In the genomic region with DNA sequence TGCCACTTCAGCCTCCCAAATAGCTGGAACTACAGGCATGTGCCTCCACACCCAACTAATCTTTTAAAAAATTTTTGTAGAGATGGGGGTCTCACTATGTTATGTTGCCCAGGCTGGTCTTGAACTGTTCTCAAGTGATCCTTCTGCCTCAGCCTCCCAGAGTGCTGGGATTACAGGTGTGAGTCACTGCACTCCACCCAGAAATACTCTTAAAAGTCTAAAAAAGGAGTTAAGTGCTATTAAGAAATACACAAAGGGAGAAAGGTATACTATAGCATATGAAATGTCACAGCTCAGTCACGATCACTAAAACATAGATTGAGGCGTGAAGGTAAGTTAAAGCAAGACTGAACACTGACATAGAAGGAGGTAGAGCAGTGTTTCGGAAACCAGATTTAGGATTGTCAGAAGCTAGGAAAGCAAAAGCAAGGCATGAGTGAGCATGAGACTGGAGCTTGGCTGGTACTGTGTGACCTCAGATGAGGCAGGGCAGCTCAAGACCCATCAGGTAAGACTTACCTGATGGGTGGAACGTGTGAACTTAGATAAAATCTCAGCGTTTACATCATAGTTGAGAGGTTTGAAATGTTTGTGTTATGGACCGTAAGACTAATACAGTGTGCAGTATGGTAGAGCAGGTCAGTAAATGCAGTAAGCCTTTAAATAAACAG, we compare ENCODE assay signal across 22 cellular contexts. TPM values are rescaled to one million over a fixed set of nuclear protein-coding genes. Genes with fewer than 3 reads are reported as not detected.
DNase-seq lines count a peak whose midpoint lies in the region; ATAC-seq and TF ChIP-seq lines count a peak whose summit lies in the region.
"Had no signal": no experiment of that assay in that cellular context is flagged by ENCODE, and none has a peak within 500 bp of the region (broad histone marks: within the 10 kb centered on the region; RNA-seq: fewer than 3 reads in every experiment).

No MANE protein-coding gene starts in this region.

- no TSS peak for BruUV-seq in PC-9 (replicated peaks; lab: Mats Ljungman, UMichigan)

- H3K4me1 ChIP-seq in PC-9 (replicated peaks; ENCODE audit: insufficient read depth) (peaks cover 48% of the 10 kb centered on the region), thyroid gland (peaks cover 7 to 14% of the 10 kb centered on the region in 2 donors)

- no peaks in the 10 kb centered on the region; the same call in 1 of the 2 replicates for H3K36me3 ChIP-seq in PC-9 (ENCODE audit: low read depth)
- no peaks in the 10 kb centered on the region for H3K36me3 ChIP-seq in thyroid gland
- H3K36me3 ChIP-seq: upper lobe of left lung had no signal

- peak in 1 of 2 donors; percentile 24 for TF ChIP-seq POLR2A in thyroid gland (IDR thresholded peaks at IDR 0.05)

- H3K9me3 ChIP-seq in PC-9 (ENCODE audit: insufficient read depth, low read depth) (no peaks in the 10 kb centered on the region), thyroid gland (no peaks in the 10 kb centered on the region)
- H3K9me3 ChIP-seq: heart right ventricle, upper lobe of left lung had no signal

- no peak overlapping the region for H2AFZ ChIP-seq in PC-9

- intact Hi-C loops in PC-9 (cut with micrococcal nuclease; ENCODE audit: unreplicated experiment) = loop anchor here (10.0 kb wide), 1 partner anchor 736 kb away; no protein-coding TSS in a partner anchor
- intact Hi-C loops in left colon (cut with DNase I, micrococcal nuclease) = no loop called here
- intact Hi-C loops in thyroid gland (cut with DNase I) = no loop called here

- no peak overlapping the region for H3K4me3 ChIP-seq in PC-9
- H3K4me3 ChIP-seq in thyroid gland (replicated peaks in 1 of 3) = no peak overlapping the region
- H3K4me3 ChIP-seq: heart right ventricle, SK-N-MC, upper lobe of left lung had no signal

- POLR2A ChIA-PET in PC-9 (lab: Charles Lee; ENCODE audit: unreplicated experiment) = interaction anchor here (1.0 kb wide), 1 partner anchor 9 kb away, joined by 8 read pairs; a partner anchor contains a TSS

- H4K20me1 ChIP-seq in PC-9 (ENCODE audit: insufficient read depth) = no peaks in the 10 kb centered on the region

- peak overlapping the region; percentile 78 for H3K27ac ChIP-seq in PC-9
- peak overlapping the region; percentile 60 to 80 (median 72) for H3K27ac ChIP-seq in thyroid gland
- H3K27ac ChIP-seq: heart right ventricle, SK-N-MC, upper lobe of left lung had no signal

- H3K4me2 ChIP-seq in PC-9 = peak overlapping the region; percentile 46

- DNase-seq in NCI-H82 (lab: John Stamatoyannopoulos, UW) (peak; percentile 33), NCI-H82 treated with DMSO at 0.1 percent for 48 hours (lab: John Stamatoyannopoulos, UW; ENCODE audit: unreplicated experiment) (no peak), PC-9 (peak; percentile 43 to 90), left colon (no peak), thyroid gland (peak; percentile 67 to 74), HPDE6-E6E7 (ENCODE audit: extremely low spot score) (no peak), NOMO-1 (lab: John Stamatoyannopoulos, UW; ENCODE audit: unreplicated experiment in 2 of 2) (no peak)
- DNase-seq: activated CD4-positive, alpha-beta T cell treated with anti-CD3 and anti-CD28 coated beads for 4 hours; activated gamma-delta T cell treated with Interleukin-2 at 50 U/mL for 16 hours; activated T-cell treated with anti-CD3 and anti-CD28 coated beads, Interleukin-2, amount 50 U/mL, for 24 hours; effector CD4-positive, alpha-beta T cell; GF-D8; heart right ventricle; Kasumi-1; left ventricle myocardium superior; NCI-H1092; NCI-H1930; NCI-H226; T-helper 2 cell had no signal

- CTCF ChIA-PET in PC-9 (lab: Charles Lee) = interaction anchor here (0.7 kb wide), 1 partner anchor 90 kb away, joined by 12 read pairs; no protein-coding TSS in a partner anchor

- TF ChIP-seq CTCF in PC-9 (conservative IDR thresholded peaks at IDR 0.05) (no peak), thyroid gland (IDR thresholded peaks at IDR 0.05) (no peak)

- H3F3A ChIP-seq in PC-9 (ENCODE audit: insufficient read depth, low read depth) = peaks cover 46% of the 10 kb centered on the region

- H3K27me3 ChIP-seq in PC-9 (ENCODE audit: insufficient read depth, low read depth) = no peaks in the 10 kb centered on the region
- no peaks in the 10 kb centered on the region for H3K27me3 ChIP-seq in thyroid gland
- H3K27me3 ChIP-seq: heart right ventricle, upper lobe of left lung had no signal

- H3K79me2 ChIP-seq in PC-9 (ENCODE audit: low read depth) = peaks cover 95% of the 10 kb centered on the region

- ATAC-seq in left colon = peak; percentile 35
- ATAC-seq in HG02588 (IDR thresholded peaks at IDR 0.05; ENCODE audit: unreplicated experiment) = no peak
- ATAC-seq: heart right ventricle, left ventricle myocardium superior had no signal

- H3K9me2 ChIP-seq in PC-9 (ENCODE audit: insufficient read depth) = no peaks in the 10 kb centered on the region

- WGBS in thyroid gland, 2 donors = 40 to 54% methylated on average over 6 of the region's 6 CpGs

RNA-seq across cellular contexts. Expression of a gene that starts 9.2 kb away (rescaled TPM):
- 21.8 and 24.8 TPM in 2 replicates for total RNA-seq in PC-9 (2021)
- 10 to 100 TPM; 38.6 to 51.4 TPM for total RNA-seq in left colon
- 10 to 100 TPM; 14.8 to 22.2 (median 17.9) TPM for total RNA-seq in thyroid gland

RNA-seq across cellular contexts. Expression of a gene that starts 49.1 kb away (rescaled TPM):
- total RNA-seq in PC-9 (2021) (5.6 and 6.8 TPM in 2 replicates), left colon (100 to 1,000 TPM; 109 to 147 TPM), thyroid gland (10 to 100 TPM; 31.2 to 45.4 (median 41.5) TPM)

Comparison
In these comparisons a context has a peak if more than half of its experiments do, and no peak if none do; other contexts are left out.
1. DNase-seq: peak in NCI-H82 (single experiment), PC-9 (2 of 2) and thyroid gland (2 of 2); none in NCI-H82 treated with DMSO at 0.1 percent for 48 hours (single experiment), left colon (0 of 2), HPDE6-E6E7 (single experiment) and NOMO-1 (0 of 2).